Comparison of ENCODE assay signal across 8 cellular contexts in the genomic region with DNA sequence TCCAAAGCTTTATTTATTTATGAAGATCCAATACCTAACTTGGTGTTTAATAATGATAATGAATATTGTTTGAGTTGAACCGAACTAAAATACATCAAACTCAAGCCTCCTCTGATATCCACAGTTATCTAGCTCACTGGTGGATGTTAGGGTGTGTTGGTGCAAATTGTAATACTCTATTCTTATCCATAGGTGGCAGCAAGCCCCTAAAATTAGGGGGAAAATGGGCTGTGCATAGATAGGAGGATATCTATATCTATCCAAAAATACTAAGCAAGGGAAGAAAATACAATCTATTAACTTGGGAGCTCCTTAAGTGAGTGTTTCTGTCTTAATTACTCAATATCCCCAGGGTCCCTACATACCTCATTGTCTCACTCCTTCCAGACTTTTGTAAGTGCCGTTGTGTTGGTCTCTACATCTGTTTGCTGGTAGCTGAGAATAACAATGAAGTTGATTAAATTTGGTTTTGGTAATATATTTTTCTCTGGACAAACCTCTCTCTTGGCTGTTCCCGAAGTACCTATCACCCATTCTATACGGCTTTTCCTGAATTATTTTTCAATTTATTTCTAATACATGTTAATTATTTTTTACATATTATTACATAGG. TPM values are rescaled to one million over a fixed set of nuclear protein-coding genes. Genes with fewer than 3 reads are reported as not detected.
DNase-seq lines count a peak whose midpoint lies in the region; ATAC-seq and TF ChIP-seq lines count a peak whose summit lies in the region.

No MANE protein-coding gene starts in this region.

- H3K36me3 Mint-ChIP-seq in activated T-helper 17 cell treated with anti-CD3 and anti-CD28 coated beads, Interleukin-2, amount 50 U/mL, for 72 hours (ENCODE audit: low read depth) = no peaks in the 10 kb centered on the region
- no peaks in the 10 kb centered on the region for H3K36me3 Mint-ChIP-seq in type B pancreatic cell

- no peak overlapping the region for H3K27ac Mint-ChIP-seq in activated T-helper 17 cell treated with anti-CD3 and anti-CD28 coated beads, Interleukin-2, amount 50 U/mL, for 72 hours
- no peak overlapping the region for H3K27ac Mint-ChIP-seq in type B pancreatic cell

- TF ChIP-seq CTCF in type B pancreatic cell (conservative IDR thresholded peaks at IDR 0.05) = peak; percentile 85

- DNase-seq in DMS 273 treated with DMSO at 0.1 percent for 48 hours (lab: John Stamatoyannopoulos, UW) (peak; percentile 23), NCI-H2107 treated with DMSO at 0.1 percent for 48 hours (lab: John Stamatoyannopoulos, UW; ENCODE audit: unreplicated experiment) (peak; percentile 65), iPS DF 4.7 (ENCODE audit: extremely low read depth, low spot score) (peak; percentile 22), type B pancreatic cell (ENCODE audit: extremely low spot score, unreplicated experiment) (no peak), cerebellar nuclear complex (lab: John Stamatoyannopoulos, UW) (no peak)

- H3K4me3 Mint-ChIP-seq in activated T-helper 17 cell treated with anti-CD3 and anti-CD28 coated beads, Interleukin-2, amount 50 U/mL, for 72 hours = no peak overlapping the region
- no peak overlapping the region for H3K4me3 Mint-ChIP-seq in type B pancreatic cell

- ATAC-seq in GM19328 (IDR thresholded peaks at IDR 0.05; ENCODE audit: unreplicated experiment) (peak; percentile 97), HG03108 (IDR thresholded peaks at IDR 0.05; ENCODE audit: unreplicated experiment) (peak; percentile 91)
- peak; percentile 85 for ATAC-seq in activated T-helper 17 cell treated with anti-CD3 and anti-CD28 coated beads, Interleukin-2, amount 50 U/mL, for 72 hours (replicated peaks)

- H3K4me1 Mint-ChIP-seq in activated T-helper 17 cell treated with anti-CD3 and anti-CD28 coated beads, Interleukin-2, amount 50 U/mL, for 72 hours = no peaks in the 10 kb centered on the region
- no peaks in the 10 kb centered on the region for H3K4me1 Mint-ChIP-seq in type B pancreatic cell (ENCODE audit: unreplicated experiment)

- H3K27me3 Mint-ChIP-seq in activated T-helper 17 cell treated with anti-CD3 and anti-CD28 coated beads, Interleukin-2, amount 50 U/mL, for 72 hours = peaks cover 8% of the 10 kb centered on the region
- H3K27me3 Mint-ChIP-seq in type B pancreatic cell = no peaks in the 10 kb centered on the region

- no peaks in the 10 kb centered on the region for H3K9me3 Mint-ChIP-seq in activated T-helper 17 cell treated with anti-CD3 and anti-CD28 coated beads, Interleukin-2, amount 50 U/mL, for 72 hours
- H3K9me3 Mint-ChIP-seq in type B pancreatic cell = peaks cover 3% of the 10 kb centered on the region

RNA-seq across cellular contexts. Expression of a gene that starts 55.0 kb away (rescaled TPM):
- total RNA-seq in activated T-helper 17 cell treated with anti-CD3 and anti-CD28 coated beads, Interleukin-2, amount 50 U/mL, for 72 hours = 10 to 100 TPM in 1 of 2 donors, 1 to 10 TPM in 1; 6.1 to 10.5 TPM
- 1.0 and 2.1 TPM in 2 replicates for total RNA-seq in type B pancreatic cell (ENCODE audit: low replicate concordance)

Comparison
In these comparisons a context has a peak if more than half of its experiments do, and no peak if none do; other contexts are left out.
1. DNase-seq: peak in DMS 273 treated with DMSO at 0.1 percent for 48 hours (single experiment), NCI-H2107 treated with DMSO at 0.1 percent for 48 hours (single experiment) and iPS DF 4.7 (single experiment); none in type B pancreatic cell (single experiment) and cerebellar nuclear complex (0 of 2).
2. Peak in every context shown above with its lines, with median percentiles within 50 percentile points of each other: ATAC-seq.